21 cellular contexts compared by ENCODE assay signal in the genomic region with DNA sequence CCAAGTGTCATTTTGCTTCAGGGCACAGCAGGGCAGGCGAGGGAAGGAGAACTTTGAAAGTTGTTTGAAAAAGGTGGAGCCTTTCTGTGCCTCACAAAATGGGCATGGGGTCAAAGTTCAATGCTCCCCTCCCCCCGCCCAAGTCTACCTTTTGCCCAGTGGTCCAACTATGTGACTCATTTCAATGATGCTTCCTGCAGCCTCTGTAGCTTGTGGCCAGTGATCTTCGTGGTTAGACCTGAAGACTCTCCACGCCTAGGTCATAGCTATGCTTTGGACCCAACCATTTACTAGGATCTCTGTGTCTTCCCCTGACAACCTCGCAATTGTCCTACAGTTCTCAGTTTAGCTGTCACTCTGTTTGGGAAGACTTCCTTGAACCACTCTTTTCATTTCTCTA.
"Had no signal": no experiment of that assay in that cellular context is flagged by ENCODE, and none has a peak within 500 bp of the region (broad histone marks: within the 10 kb centered on the region; RNA-seq: fewer than 3 reads in every experiment).

No MANE protein-coding gene starts in this region.

- H3K9me3 ChIP-seq: SJSA1 had no signal

- H3K4me3 ChIP-seq: SJSA1, SK-N-MC had no signal

- H3K4me1 ChIP-seq: SJSA1 had no signal

- H3K36me3 ChIP-seq: SJSA1 had no signal

- H3K27ac ChIP-seq: HL-60, SJSA1, SK-N-MC had no signal

- FAIRE-seq: RCC 7860 had no signal

- DNase-seq: KBM-7, MM.1S, NCI-H1092 treated with DMSO at 0.1 percent for 48 hours, NCI-H1436, NCI-H187 treated with DMSO at 0.1 percent for 48 hours, NCI-H2029 treated with DMSO at 0.1 percent for 48 hours, NCI-H2227 treated with DMSO at 0.1 percent for 48 hours, NCI-H446, NCI-H510A, NCI-H524 treated with DMSO at 0.1 percent for 48 hours, NCI-H69, NCI-H774, Right ventricle myocardium superior, RPMI8226, SIG-M5, SW 1271, T-helper 1 cell had no signal

- H3K27me3 ChIP-seq: SJSA1 had no signal
